In genomic region chr2:102439065-102439695, GRCh38 we compare ENCODE assay signal across 14 cellular contexts. TPM values are rescaled to one million over a fixed set of nuclear protein-coding genes. Genes with fewer than 3 reads are reported as not detected.
DNase-seq lines count a peak whose midpoint lies in the region; ATAC-seq and TF ChIP-seq lines count a peak whose summit lies in the region.
"Had no signal": no experiment of that assay in that cellular context is flagged by ENCODE, and none has a peak within 500 bp of the region (broad histone marks: within the 10 kb centered on the region; RNA-seq: fewer than 3 reads in every experiment).

No MANE protein-coding gene starts in this region.

- H3K27ac ChIP-seq in breast epithelium = no peak overlapping the region
- H3K27ac ChIP-seq in hepatocyte = peak overlapping the region; percentile 52
- peak overlapping the region; percentile 59 for H3K27ac ChIP-seq in smooth muscle cell (ENCODE audit: low read depth)
- no peak overlapping the region for H3K27ac ChIP-seq in coronary artery

- ATAC-seq in natural killer cell (no peak), HG02852 (IDR thresholded peaks at IDR 0.05; ENCODE audit: unreplicated experiment) (no peak)
- ATAC-seq: GM23338 had no signal

- no peak overlapping the region for H3K9ac ChIP-seq in smooth muscle cell (ENCODE audit: low read depth)

- CTCF ChIA-PET in MCF 10A (lab: Yijun Ruan, JAX) = interaction anchor here (0.6 to 1.8 kb wide), 11 partner anchors 10 to 1634 kb away, joined by 3 to 8 read pairs (median 4); partner anchors contain the start of gene IL18R1

- H2AFZ ChIP-seq in hepatocyte (no peak overlapping the region), smooth muscle cell (ENCODE audit: low read depth) (no peak overlapping the region)
- H2AFZ ChIP-seq: GM23338 had no signal

- no peaks in the 10 kb centered on the region for H3K9me3 ChIP-seq in breast epithelium
- H3K9me3 ChIP-seq in hepatocyte (ENCODE audit: low read depth) = no peaks in the 10 kb centered on the region
- H3K9me3 ChIP-seq in smooth muscle cell (replicated peaks; ENCODE audit: low read depth) = no peaks in the 10 kb centered on the region

- no peak overlapping the region for H3K4me2 ChIP-seq in hepatocyte
- H3K4me2 ChIP-seq in smooth muscle cell = peak overlapping the region; percentile 57
- H3K4me2 ChIP-seq: GM23338 had no signal

- H3K27me3 Mint-ChIP-seq in MCF 10A (ENCODE audit: insufficient read depth, unreplicated experiment) (no peaks in the 10 kb centered on the region), natural killer cell (ENCODE audit: low read depth in 2 of 2) (no peaks in the 10 kb centered on the region)

- 69% methylated on average over 6 of the region's 6 CpGs for WGBS in hepatocyte (ENCODE audit: low lambda C conversion rate, missing lambda C conversion rate)
- WGBS in smooth muscle cell (ENCODE audit: low lambda C conversion rate) = 59% methylated on average over 6 of the region's 6 CpGs

- H3K27ac Mint-ChIP-seq in MCF 10A (ENCODE audit: low read depth, unreplicated experiment) (no peak overlapping the region), natural killer cell (no peak overlapping the region)
- H3K27ac Mint-ChIP-seq: GM23338, naive B cell, type B pancreatic cell had no signal

- H3K4me1 Mint-ChIP-seq in MCF 10A (ENCODE audit: insufficient read depth, unreplicated experiment) = peaks cover 12% of the 10 kb centered on the region
- peaks cover 40 to 44% of the 10 kb centered on the region in 2 donors for H3K4me1 Mint-ChIP-seq in natural killer cell
- H3K4me1 Mint-ChIP-seq: GM23338 had no signal

- H3K27me3 ChIP-seq in breast epithelium = no peaks in the 10 kb centered on the region
- H3K27me3 ChIP-seq in hepatocyte = no peaks in the 10 kb centered on the region
- H3K27me3 ChIP-seq in smooth muscle cell (ENCODE audit: low read depth) = peaks cover 3% of the 10 kb centered on the region

- TF ChIP-seq POLR2A in breast epithelium (IDR thresholded peaks at IDR 0.05) = no peak

- no peaks in the 10 kb centered on the region for H3K79me2 ChIP-seq in hepatocyte
- no peaks in the 10 kb centered on the region for H3K79me2 ChIP-seq in smooth muscle cell (ENCODE audit: low read depth)

- H3F3A ChIP-seq in smooth muscle cell (ENCODE audit: low read depth) = peaks cover 3% of the 10 kb centered on the region

- H3K4me3 ChIP-seq in breast epithelium (no peak overlapping the region), hepatocyte (no peak overlapping the region), smooth muscle cell (no peak overlapping the region), coronary artery (no peak overlapping the region)
- H3K4me3 ChIP-seq: GM23338 had no signal

- POLR2A ChIA-PET in MCF 10A (lab: Yijun Ruan, JAX) = interaction anchor here (0.6 to 1.7 kb wide), 7 partner anchors 15 to 1263 kb away, joined by 3 to 4 read pairs (median 3); no protein-coding TSS in a partner anchor

- H3K36me3 Mint-ChIP-seq in MCF 10A (ENCODE audit: insufficient read depth, unreplicated experiment) = no peaks in the 10 kb centered on the region
- H3K36me3 Mint-ChIP-seq in natural killer cell = peaks cover 21% of the 10 kb centered on the region
- H3K36me3 Mint-ChIP-seq: naive B cell, type B pancreatic cell had no signal

- H3K36me3 ChIP-seq in breast epithelium (no peaks in the 10 kb centered on the region), hepatocyte (replicated peaks; ENCODE audit: insufficient read depth, low read depth) (no peaks in the 10 kb centered on the region), smooth muscle cell (ENCODE audit: low read depth) (no peaks in the 10 kb centered on the region)

- intact Hi-C loops in MCF 10A (cut with micrococcal nuclease) (no loop called here), breast epithelium (cut with DNase I; ENCODE audit: low total_unique reads) (no loop called here), natural killer cell (cut with micrococcal nuclease) (no loop called here)

- TF ChIP-seq CTCF in MCF 10A (IDR thresholded peaks at IDR 0.05; ENCODE audit: unreplicated experiment) = no peak
- TF ChIP-seq CTCF in breast epithelium (IDR thresholded peaks at IDR 0.05) = no peak
- TF ChIP-seq CTCF in hepatocyte (IDR thresholded peaks at IDR 0.05; ENCODE audit: poor library complexity) = no peak
- no peak for TF ChIP-seq CTCF in smooth muscle cell (IDR thresholded peaks at IDR 0.05; ENCODE audit: borderline replicate concordance, insufficient read depth, poor library complexity, severe bottlenecking)
- no peak for TF ChIP-seq CTCF in natural killer cell (IDR thresholded peaks at IDR 0.05)
- no peak for TF ChIP-seq CTCF in coronary artery (IDR thresholded peaks at IDR 0.05)

- H3K9me3 Mint-ChIP-seq in MCF 10A (ENCODE audit: unreplicated experiment) = no peaks in the 10 kb centered on the region
- no peaks in the 10 kb centered on the region for H3K9me3 Mint-ChIP-seq in natural killer cell
- H3K9me3 Mint-ChIP-seq: GM23338, naive B cell, type B pancreatic cell had no signal

- H3K4me3 Mint-ChIP-seq in MCF 10A (ENCODE audit: unreplicated experiment) (no peak overlapping the region), natural killer cell (no peak overlapping the region)
- H3K4me3 Mint-ChIP-seq: GM23338, naive B cell, type B pancreatic cell had no signal

- H3K4me1 ChIP-seq in breast epithelium (no peaks in the 10 kb centered on the region), hepatocyte (ENCODE audit: insufficient read depth) (peaks cover 3% of the 10 kb centered on the region), smooth muscle cell (ENCODE audit: low read depth) (no peaks in the 10 kb centered on the region)

- H3K9me2 ChIP-seq in hepatocyte (replicated peaks; ENCODE audit: insufficient read depth) = no peaks in the 10 kb centered on the region

- DNase-seq in MCF 10A (ENCODE audit: unreplicated experiment) (peak; percentile 51), breast epithelium (ENCODE audit: low spot score in 2 of 2) (no peak), astrocyte of the hippocampus (ENCODE audit: low read depth, low spot score) (peak; percentile 74), hepatocyte (ENCODE audit: low spot score) (peak; percentile 80), smooth muscle cell (lab: John Stamatoyannopoulos, UW; ENCODE audit: unreplicated experiment) (no peak), natural killer cell (no peak), coronary artery (ENCODE audit: low spot score) (no peak)
- DNase-seq: naive B cell, NCI-H1417 treated with DMSO at 0.1 percent for 48 hours, NCI-H510A treated with DMSO at 0.1 percent for 48 hours had no signal

- no TSS peak for BruUV-seq in MCF 10A (replicated peaks; lab: Mats Ljungman, UMichigan)

- H4K20me1 ChIP-seq in hepatocyte (ENCODE audit: insufficient read depth, poor library complexity, severe bottlenecking) (no peaks in the 10 kb centered on the region), smooth muscle cell (ENCODE audit: low read depth) (no peaks in the 10 kb centered on the region)

RNA-seq across cellular contexts. Expression of gene IL18RAP, which starts 16.2 kb away (rescaled TPM):
- total RNA-seq in MCF 10A (2022) (not detected in 2 replicates), breast epithelium (1 to 10 TPM; 1.4 to 2.9 (median 2.3) TPM), hepatocyte (0.40 and 0.80 TPM in 2 replicates), smooth muscle cell (0.36 TPM in 1 of 2 replicates, not detected in the other), natural killer cell (100 to 1,000 TPM; 136 to 309 (median 203) TPM)
- polyA plus RNA-seq in hepatocyte (not detected in 2 replicates), smooth muscle cell (not detected in 2 replicates)
- total RNA-seq: A673, GM23338 had no signal
- polyA plus RNA-seq: GM23338 had no signal

RNA-seq across cellular contexts. Expression of gene SLC9A4, which starts 33.8 kb away (rescaled TPM):
- total RNA-seq in MCF 10A (2022) (0.07 TPM in 1 of 2 replicates, not detected in the other), breast epithelium (not detected), hepatocyte (0.80 and 1.8 TPM in 2 replicates), smooth muscle cell (not detected in 2 replicates), natural killer cell (under 1 TPM in 2 of 3 donors, not detected in 1; 0.19 to 0.38 TPM)
- polyA plus RNA-seq in hepatocyte (1.0 and 1.6 TPM in 2 replicates), smooth muscle cell (0.28 TPM in 1 of 2 replicates, not detected in the other)
- total RNA-seq: GM23338 had no signal
- polyA plus RNA-seq: GM23338 had no signal

Comparison
In these comparisons a context has a peak if more than half of its experiments do, and no peak if none do; other contexts are left out.
1. DNase-seq: peak in MCF 10A (single experiment), astrocyte of the hippocampus (single experiment) and hepatocyte (single experiment); none in breast epithelium (0 of 2), smooth muscle cell (single experiment), natural killer cell (single experiment) and coronary artery (single experiment).
2. H3K27ac ChIP-seq: peak in hepatocyte (single experiment) and smooth muscle cell (single experiment); none in breast epithelium (0 of 2) and coronary artery (0 of 2).
3. RNA of gene IL18RAP, which starts 16.2 kb away (total RNA-seq): 136 to 309 TPM in natural killer cell; 1.4 to 2.9 TPM in breast epithelium, 0.40 to 0.80 TPM in hepatocyte, not detected in MCF 10A and 0.36 TPM in smooth muscle cell; every median in the first group is over 10 times any median in the second.